Comparison of ENCODE assay signal across 10 cellular contexts in genomic region chr13:22162889-22163288, GRCh38.
DNase-seq lines count a peak whose midpoint lies in the region; ATAC-seq, FAIRE-seq and TF ChIP-seq lines count a peak whose summit lies in the region.
"Had no signal": no experiment of that assay in that cellular context is flagged by ENCODE, and none has a peak within 500 bp of the region (broad histone marks: within the 10 kb centered on the region; RNA-seq: fewer than 3 reads in every experiment).

No MANE protein-coding gene starts in this region.

- no peaks in the 10 kb centered on the region for H4K20me1 ChIP-seq in GM12878 (ENCODE audit: control insufficient read depth, insufficient read depth)

- H3K79me2 ChIP-seq in GM12878 (ENCODE audit: control insufficient read depth, insufficient read depth, low read length), result no peaks in the 10 kb centered on the region

- CTCF ChIA-PET in GM12878 (lab: Yijun Ruan, JAX), result no interaction called here

- no peak for ATAC-seq in CD4-positive, CD25-positive, alpha-beta regulatory T cell (ENCODE audit: low read depth in 2 of 2)
- ATAC-seq in GM18907 (IDR thresholded peaks at IDR 0.05; ENCODE audit: unreplicated experiment) (peak; percentile 54), HG03432 (IDR thresholded peaks at IDR 0.05; ENCODE audit: unreplicated experiment) (peak; percentile 57), GM12878 (peak; percentile 82), heart left ventricle (no peak), HG02970 (IDR thresholded peaks at IDR 0.05; ENCODE audit: low FRiP score, unreplicated experiment) (no peak)

- H3K4me3 ChIP-seq in CD4-positive, CD25-positive, alpha-beta regulatory T cell (ENCODE audit: low read depth, low read length), result peak overlapping the region; percentile 73
- H3K4me3 ChIP-seq in GM12878 (peak overlapping the region; percentile 41), stomach (no peak overlapping the region), heart left ventricle (peak overlapping the region in 1 of 12 donors; percentile 23)

- no peak for TF ChIP-seq POLR2A in GM12878 (IDR thresholded peaks at IDR 0.05; ENCODE audit: low read depth, low read length)
- TF ChIP-seq POLR2A in stomach (IDR thresholded peaks at IDR 0.05), result no peak
- no peak for TF ChIP-seq POLR2A in heart left ventricle (IDR thresholded peaks at IDR 0.05)

- peaks cover 14 to 37% (median 15%) of the 10 kb centered on the region in 4 donors for H3K4me1 Mint-ChIP-seq in CD4-positive, CD25-positive, alpha-beta regulatory T cell
- H3K4me1 Mint-ChIP-seq: brain had no signal

- in situ Hi-C loops in GM12878 (cut with MboI), result no loop called here

- POLR2A ChIA-PET in GM12878 (lab: Charles Lee), result no interaction called here

- H3K4me3 Mint-ChIP-seq in CD4-positive, CD25-positive, alpha-beta regulatory T cell, result peak overlapping the region; percentile 1 to 76 (median 26)
- H3K4me3 Mint-ChIP-seq: brain had no signal

- peak overlapping the region in 2 of 3 donors; percentile 27 to 39 for H3K27ac Mint-ChIP-seq in CD4-positive, CD25-positive, alpha-beta regulatory T cell
- H3K27ac Mint-ChIP-seq: brain had no signal

- no peaks in the 10 kb centered on the region for H3K36me3 Mint-ChIP-seq in CD4-positive, CD25-positive, alpha-beta regulatory T cell
- H3K36me3 Mint-ChIP-seq: brain had no signal

- no peaks in the 10 kb centered on the region for H3K27me3 Mint-ChIP-seq in CD4-positive, CD25-positive, alpha-beta regulatory T cell

- H3K27ac ChIP-seq in CD4-positive, CD25-positive, alpha-beta regulatory T cell (ENCODE audit: insufficient read depth, low read length, poor library complexity, severe bottlenecking), result no peak overlapping the region
- H3K27ac ChIP-seq in GM12878 (ENCODE audit: control insufficient read depth, insufficient read depth), result peak overlapping the region; percentile 64
- H3K27ac ChIP-seq in stomach, result no peak overlapping the region
- peak overlapping the region in 1 of 12 donors; percentile 52 for H3K27ac ChIP-seq in heart left ventricle

- no peak for FAIRE-seq in GM12878 (lab: Jason Lieb, UNC)

- RAD21 ChIA-PET in GM12878 (lab: Charles Lee; ENCODE audit: unreplicated experiment), result interaction anchor here (1.1 kb wide), 1 partner anchor 25 kb away, joined by 3 read pairs; no protein-coding TSS in a partner anchor

- no peak for TF ChIP-seq RAD21 in GM12878 (IDR thresholded peaks at IDR 0.05; ENCODE audit: insufficient read depth, low read depth, low read length)

- SMC1A ChIA-PET in GM12878 (lab: Charles Lee; ENCODE audit: uncharacterized antibody, unreplicated experiment), result interaction anchor here (0.6 to 1.2 kb wide), 7 partner anchors 38 to 148 kb away, joined by 3 to 6 read pairs (median 4); no protein-coding TSS in a partner anchor

- peak overlapping the region; percentile 82 for H3K4me2 ChIP-seq in GM12878 (ENCODE audit: control insufficient read depth, insufficient read depth)

- no peaks in the 10 kb centered on the region for H3K36me3 ChIP-seq in CD4-positive, CD25-positive, alpha-beta regulatory T cell (ENCODE audit: control insufficient read depth, insufficient read depth, low read length)
- no peaks in the 10 kb centered on the region for H3K36me3 ChIP-seq in GM12878 (ENCODE audit: control insufficient read depth in 2 of 2, insufficient read depth in 2 of 2, low read length in 1 of 2)
- H3K36me3 ChIP-seq in stomach, result no peaks in the 10 kb centered on the region
- H3K36me3 ChIP-seq in heart left ventricle, result no peaks in the 10 kb centered on the region

- H3K9me3 Mint-ChIP-seq in CD4-positive, CD25-positive, alpha-beta regulatory T cell, result peaks cover 0 to 3% (median 0%) of the 10 kb centered on the region in 7 donors
- H3K9me3 Mint-ChIP-seq: brain had no signal

- H3K9ac ChIP-seq in GM12878 (ENCODE audit: control insufficient read depth, insufficient read depth, low read length), result no peak overlapping the region

- DNase-seq in CD4-positive, CD25-positive, alpha-beta regulatory T cell, result peak in 1 of 3 donors; percentile 17
- no peak for DNase-seq in GM12878 (ENCODE audit: low read depth, low spot score)
- no peak for DNase-seq in middle frontal gyrus (ENCODE audit: extremely low spot score, low spot score)
- no peak for DNase-seq in stomach
- DNase-seq in heart left ventricle, result no peak
- DNase-seq: stimulated activated CD4-positive, alpha-beta T cell treated with anti-CD3 and anti-CD28 coated beads, Interleukin-1b, Interleukin-23, amount 100 ng/mL, for 48 hours had no signal

- intact Hi-C loops in GM12878 (cut with micrococcal nuclease; ENCODE audit: unreplicated experiment), result loop anchor here (1.0 to 10.0 kb wide), 4 partner anchors 36 to 112 kb away; no protein-coding TSS in a partner anchor
- intact Hi-C loops in stomach (cut with DNase I; ENCODE audit: low total_unique reads), result no loop called here
- intact Hi-C loops in heart left ventricle (cut with DNase I), result loop anchor here in 1 of 10 donors (10.0 kb wide), 1 partner anchor 592 kb away; no protein-coding TSS in a partner anchor

- H3K4me1 ChIP-seq in CD4-positive, CD25-positive, alpha-beta regulatory T cell (ENCODE audit: control insufficient read depth, insufficient read depth, low read length, poor library complexity, severe bottlenecking), result peaks cover 6% of the 10 kb centered on the region
- H3K4me1 ChIP-seq in GM12878 (ENCODE audit: control insufficient read depth, insufficient read depth, low read length) (peaks cover 16% of the 10 kb centered on the region), stomach (no peaks in the 10 kb centered on the region), heart left ventricle (peaks cover 0 to 21% (median 0%) of the 10 kb centered on the region in 12 donors)

- 0% methylated on average over 1 of the region's 1 CpG for WGBS in GM12878 (ENCODE audit: insufficient coverage, insufficient replicate concordance, low lambda C conversion rate, missing lambda C conversion rate)
- 47 to 78% (median 53%) methylated on average over 1 of the region's 1 CpG for WGBS in stomach, 5 donors
- WGBS in heart left ventricle, 4 donors, result 72 to 84% (median 77%) methylated on average over 1 of the region's 1 CpG

- no peak for TF ChIP-seq CTCF in GM12878 (IDR thresholded peaks at IDR 0.05 in 2 of 3, conservative IDR thresholded peaks at IDR 0.05 in 1 of 3; ENCODE audit: control insufficient read depth in 2 of 3, extremely low read depth in 1 of 3, insufficient read depth in 1 of 3, low read depth in 3 of 3, low read length in 3 of 3)
- no peak for TF ChIP-seq CTCF in stomach (IDR thresholded peaks at IDR 0.05)
- TF ChIP-seq CTCF in heart left ventricle (IDR thresholded peaks at IDR 0.05), result no peak

- H2AFZ ChIP-seq in GM12878 (ENCODE audit: control insufficient read depth, low read depth, low read length), result peak overlapping the region; percentile 24; the same call in 1 of the 2 replicates

- no TSS peak for BruUV-seq in GM12878 (replicated peaks; lab: Mats Ljungman, UMichigan)

- TF ChIP-seq EP300 in GM12878 (IDR thresholded peaks at IDR 0.05; ENCODE audit: borderline replicate concordance in 1 of 2, control insufficient read depth in 1 of 2, low read depth in 2 of 2, low read length in 2 of 2) (no peak), stomach (IDR thresholded peaks at IDR 0.05) (no peak)

- H3K9me3 ChIP-seq in CD4-positive, CD25-positive, alpha-beta regulatory T cell (ENCODE audit: control insufficient read depth in 2 of 2, low read length in 2 of 2), result no peaks in the 10 kb centered on the region
- H3K9me3 ChIP-seq in GM12878 (replicated peaks; ENCODE audit: control insufficient read depth, insufficient read depth, low read length), result no peaks in the 10 kb centered on the region; the same call in 1 of the 3 replicates
- H3K9me3 ChIP-seq in stomach, result no peaks in the 10 kb centered on the region
- peaks cover 0 to 3% (median 0%) of the 10 kb centered on the region in 12 donors for H3K9me3 ChIP-seq in heart left ventricle

- no peaks in the 10 kb centered on the region for H3K27me3 ChIP-seq in CD4-positive, CD25-positive, alpha-beta regulatory T cell (ENCODE audit: control insufficient read depth, insufficient read depth, low read length)
- H3K27me3 ChIP-seq in GM12878 (replicated peaks in 1 of 2; ENCODE audit: control insufficient read depth in 2 of 2, insufficient read depth in 2 of 2, low read length in 1 of 2), result no peaks in the 10 kb centered on the region
- no peaks in the 10 kb centered on the region for H3K27me3 ChIP-seq in stomach
- H3K27me3 ChIP-seq in heart left ventricle, result no peaks in the 10 kb centered on the region

TF ChIP-seq in GM12878, 131 proteins besides CTCF, POLR2A, EP300 and RAD21:
- TF ChIP-seq JUNB (IDR thresholded peaks at IDR 0.05) (peak; percentile 56), CBFB (IDR thresholded peaks at IDR 0.05; ENCODE audit: low read depth) (0 out of 2 replicates have a peak, but pooled peaks have one; percentile 7), RUNX3 (IDR thresholded peaks at IDR 0.05; ENCODE audit: low read length) (peak; percentile 16; the same call in 1 of the 2 replicates), NFIC (IDR thresholded peaks at IDR 0.05; ENCODE audit: low read depth, low read length) (peak; percentile 18; the same call in 1 of the 2 replicates), ATF7 (IDR thresholded peaks at IDR 0.05; ENCODE audit: low read depth) (peak; percentile 62; the same call in 1 of the 2 replicates), CEBPB (IDR thresholded peaks at IDR 0.05; ENCODE audit: borderline replicate concordance in 1 of 2, low read depth in 2 of 2, low read length in 2 of 2) (peak in 1 of 2 experiments; percentile 48; a peak in 1 of 4 replicates), ETV6 (conservative IDR thresholded peaks at IDR 0.05 in 1 of 2, IDR thresholded peaks at IDR 0.05 in 1 of 2; ENCODE audit: borderline replicate concordance in 1 of 2, low read depth in 1 of 2) (no peak)
- TF ChIP-seq, protein P1, sequence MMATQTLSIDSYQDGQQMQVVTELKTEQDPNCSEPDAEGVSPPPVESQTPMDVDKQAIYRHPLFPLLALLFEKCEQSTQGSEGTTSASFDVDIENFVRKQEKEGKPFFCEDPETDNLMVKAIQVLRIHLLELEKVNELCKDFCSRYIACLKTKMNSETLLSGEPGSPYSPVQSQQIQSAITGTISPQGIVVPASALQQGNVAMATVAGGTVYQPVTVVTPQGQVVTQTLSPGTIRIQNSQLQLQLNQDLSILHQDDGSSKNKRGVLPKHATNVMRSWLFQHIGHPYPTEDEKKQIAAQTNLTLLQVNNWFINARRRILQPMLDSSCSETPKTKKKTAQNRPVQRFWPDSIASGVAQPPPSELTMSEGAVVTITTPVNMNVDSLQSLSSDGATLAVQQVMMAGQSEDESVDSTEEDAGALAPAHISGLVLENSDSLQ (IDR thresholded peaks at IDR 0.05), result no peak

Comparison
In these comparisons a context has a peak if more than half of its experiments do, and no peak if none do; other contexts are left out.
1. ATAC-seq: peak in GM18907 (single experiment), HG03432 (single experiment) and GM12878 (single experiment); none in CD4-positive, CD25-positive, alpha-beta regulatory T cell (0 of 2), heart left ventricle (0 of 4) and HG02970 (single experiment).
2. H3K4me3 ChIP-seq: peak in CD4-positive, CD25-positive, alpha-beta regulatory T cell (single experiment) and GM12878 (single experiment); none in stomach (0 of 4).